Comparison of ENCODE assay signal across 1 cellular context in genomic region chr16:57660715-57661463, GRCh38.
TF ChIP-seq lines count a peak whose summit lies in the region.

No MANE protein-coding gene starts in this region.

TF ChIP-seq in HepG2, 621 proteins besides CTCF, POLR2A, EP300 and RAD21 (continued from another document and continues in another):
- TF ChIP-seq MNT (IDR thresholded peaks at IDR 0.05) (no peak), ARID4A (CRISPR knock-in tag; IDR thresholded peaks at IDR 0.05; ENCODE audit: borderline replicate concordance) (no peak; the same call in 1 of the 2 replicates), ZNF207 (IDR thresholded peaks at IDR 0.05; ENCODE audit: borderline replicate concordance) (no peak), KIAA2018 (CRISPR knock-in tag; IDR thresholded peaks at IDR 0.05; ENCODE audit: borderline replicate concordance) (no peak), ZNF674 (CRISPR knock-in tag; IDR thresholded peaks at IDR 0.05; ENCODE audit: low read depth) (no peak), MYPOP (CRISPR knock-in tag; IDR thresholded peaks at IDR 0.05) (no peak), IRF2 (CRISPR knock-in tag; IDR thresholded peaks at IDR 0.05) (peak; percentile 36; the same call in 1 of the 2 replicates), GZF1 (CRISPR knock-in tag; IDR thresholded peaks at IDR 0.05) (no peak), JUND (CRISPR knock-in tag; IDR thresholded peaks at IDR 0.05) (no peak), ZNF350 (CRISPR knock-in tag; IDR thresholded peaks at IDR 0.05; ENCODE audit: borderline replicate concordance, low read depth) (no peak), EEA1 (CRISPR knock-in tag; IDR thresholded peaks at IDR 0.05; ENCODE audit: borderline replicate concordance) (no peak), ZBTB44 (CRISPR knock-in tag; IDR thresholded peaks at IDR 0.05) (no peak), ZNF687 (CRISPR knock-in tag; IDR thresholded peaks at IDR 0.05) (peak; percentile 86), ZNF570 (CRISPR knock-in tag; IDR thresholded peaks at IDR 0.05; ENCODE audit: borderline replicate concordance) (no peak), MLX (CRISPR knock-in tag; IDR thresholded peaks at IDR 0.05) (no peak), ZNF556 (CRISPR knock-in tag; IDR thresholded peaks at IDR 0.05; ENCODE audit: borderline replicate concordance) (no peak; the same call in 1 of the 2 replicates), ZMAT3 (CRISPR knock-in tag; conservative IDR thresholded peaks at IDR 0.05) (peak; percentile 53; the same call in 1 of the 2 replicates)
